23 cellular contexts compared by ENCODE assay signal in the genomic region with DNA sequence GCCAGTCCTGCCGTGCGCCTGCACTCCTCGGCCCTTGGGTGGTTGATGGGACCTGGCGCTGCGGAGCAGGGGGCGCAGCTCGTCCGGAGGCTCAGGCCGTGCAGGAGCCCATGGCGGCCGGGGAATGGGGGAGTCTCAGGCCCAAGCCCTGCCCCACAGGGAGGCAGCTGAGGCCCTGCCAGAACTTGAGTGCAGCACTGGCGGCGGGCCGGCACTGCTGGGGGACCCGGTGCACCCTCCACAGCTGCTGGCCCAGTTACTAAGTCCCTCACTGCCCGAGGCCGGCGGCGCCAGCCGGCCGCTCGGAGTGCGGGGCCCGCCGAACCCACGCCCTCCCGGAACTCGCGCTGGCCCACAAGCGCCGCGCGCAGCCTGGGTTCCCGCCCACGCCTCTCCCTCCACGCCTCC.
"Had no signal": no experiment of that assay in that cellular context is flagged by ENCODE, and none has a peak within 500 bp of the region (broad histone marks: within the 10 kb centered on the region; RNA-seq: fewer than 3 reads in every experiment).

No MANE protein-coding gene starts in this region.

- H3K9me3 ChIP-seq: Peyer's patch, SJSA1, SK-N-SH had no signal

- DNase-seq: activated CD4-positive, alpha-beta T cell treated with anti-CD3 and anti-CD28 coated beads, Interleukin-2, amount 10 ng/mL, durations not matched to agents 24 days and 14 days; activated CD4-positive, alpha-beta T cell treated with anti-CD3 and anti-CD28 coated beads, Interleukin-2, amount 50 U/mL, for 4 hours; activated CD8-positive, alpha-beta T cell treated with anti-CD3 and anti-CD28 coated beads for 36 hours; activated naive CD4-positive, alpha-beta T cell treated with anti-CD3 and anti-CD28 coated beads, Interleukin-2, amount 10 ng/mL, durations not matched to agents 7 days and 5 days; activated naive CD8-positive, alpha-beta T cell treated with anti-CD3 and anti-CD28 coated beads, Interleukin-2, amount 50 U/mL, for 24 hours; activated T-cell treated with anti-CD3 and anti-CD28 coated beads, Interleukin-2, amount 50 U/mL, for 24 hours; anterior cingulate cortex; KG1; MM.1S; MV-4-11; NCI-H1092; NCI-H1417; NCI-H187 treated with DMSO at 0.1 percent for 48 hours; NCI-H2081; NCI-H2171 treated with DMSO at 0.1 percent for 48 hours; NCI-H345; NCI-H524 treated with DMSO at 0.1 percent for 48 hours; PC-3; RPMI8226; SHP77 treated with DMSO at 0.1 percent for 48 hours; SK-N-SH had no signal

- H3K4me3 ChIP-seq: Peyer's patch, SJSA1 had no signal

- H3K27ac ChIP-seq: Peyer's patch, SJSA1 had no signal

- H3K36me3 ChIP-seq: Peyer's patch, SJSA1 had no signal

- H3K27me3 ChIP-seq: Peyer's patch, SJSA1 had no signal

- H3K9ac ChIP-seq: SK-N-SH had no signal

- H3K4me1 ChIP-seq: Peyer's patch had no signal

- ATAC-seq: activated CD8-positive, alpha-beta T cell treated with anti-CD3 and anti-CD28 coated beads for 36 hours; activated naive CD8-positive, alpha-beta T cell treated with anti-CD3 and anti-CD28 coated beads, Interleukin-2, amount 50 U/mL, for 24 hours; PC-3 had no signal

- H3K4me2 ChIP-seq: SK-N-SH had no signal
